In the genomic region with DNA sequence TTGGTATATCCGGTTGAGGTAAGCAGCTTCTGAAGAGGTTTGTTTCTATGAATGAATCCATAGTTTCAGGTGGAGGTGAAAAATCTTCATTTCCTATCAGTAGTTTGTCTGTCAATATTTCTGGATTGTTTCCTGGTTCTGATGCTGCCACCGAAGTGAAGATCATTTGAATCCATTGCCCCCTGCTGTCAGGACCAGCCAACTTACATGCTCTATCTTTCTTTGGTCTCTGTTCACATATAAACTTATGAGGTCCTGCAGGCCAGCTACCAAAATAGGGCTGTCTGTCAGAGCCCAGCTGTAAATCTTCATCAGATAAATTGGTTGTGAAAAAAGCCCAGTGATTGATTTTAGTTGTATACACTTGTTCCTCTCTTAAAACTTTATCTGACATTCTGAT, we compare ENCODE assay signal across 8 cellular contexts. TPM values are rescaled to one million over a fixed set of nuclear protein-coding genes. Genes with fewer than 3 reads are reported as not detected.
DNase-seq lines count a peak whose midpoint lies in the region; ATAC-seq and TF ChIP-seq lines count a peak whose summit lies in the region.

No MANE protein-coding gene starts in this region.

- peaks cover 9% of the 10 kb centered on the region for H3K4me1 Mint-ChIP-seq in stimulated activated naive CD8-positive, alpha-beta T cell treated with anti-CD3 and anti-CD28 coated beads, Interleukin-15, amount 100 ng/mL, for 72 hours

- no peaks in the 10 kb centered on the region for H3K27me3 ChIP-seq in esophagus muscularis mucosa

- H3K27ac ChIP-seq in esophagus muscularis mucosa (replicated peaks in 1 of 4): no peak overlapping the region

- H3K4me3 Mint-ChIP-seq in stimulated activated naive CD8-positive, alpha-beta T cell treated with anti-CD3 and anti-CD28 coated beads, Interleukin-15, amount 100 ng/mL, for 72 hours: no peak overlapping the region

- WGBS in esophagus muscularis mucosa: 56% methylated on average over 2 of the region's 2 CpGs

- peaks cover 0 to 16% (median 12%) of the 10 kb centered on the region in 4 donors for H3K36me3 ChIP-seq in esophagus muscularis mucosa

- H3K4me1 ChIP-seq in esophagus muscularis mucosa: no peaks in the 10 kb centered on the region

- peak; percentile 61 for ATAC-seq in HG03025 (IDR thresholded peaks at IDR 0.05; ENCODE audit: low FRiP score, unreplicated experiment)
- ATAC-seq in stimulated activated naive CD8-positive, alpha-beta T cell treated with anti-CD3 and anti-CD28 coated beads, Interleukin-15, amount 100 ng/mL, for 72 hours: peak; percentile 71
- no peak for ATAC-seq in HG02970 (IDR thresholded peaks at IDR 0.05; ENCODE audit: low FRiP score, unreplicated experiment)

- H3K27ac Mint-ChIP-seq in stimulated activated naive CD8-positive, alpha-beta T cell treated with anti-CD3 and anti-CD28 coated beads, Interleukin-15, amount 100 ng/mL, for 72 hours: no peak overlapping the region

- no peak for TF ChIP-seq EP300 in esophagus muscularis mucosa (IDR thresholded peaks at IDR 0.05)

- peak; percentile 38 for TF ChIP-seq CTCF in AG10803 (conservative IDR thresholded peaks at IDR 0.05; ENCODE audit: low read length)
- TF ChIP-seq CTCF in GM12874 (IDR thresholded peaks at IDR 0.05; ENCODE audit: insufficient read depth, low read depth, low read length): peak; percentile 47; the same call in 1 of the 2 replicates
- TF ChIP-seq CTCF in esophagus muscularis mucosa (IDR thresholded peaks at IDR 0.05): peak in 2 of 3 experiments; percentile 18 to 25

- no peaks in the 10 kb centered on the region for H3K9me3 Mint-ChIP-seq in stimulated activated naive CD8-positive, alpha-beta T cell treated with anti-CD3 and anti-CD28 coated beads, Interleukin-15, amount 100 ng/mL, for 72 hours

- DNase-seq in AG10803 (ENCODE audit: low read depth): peak; percentile 19
- DNase-seq in SK-MEL-5 (ENCODE audit: low read depth, low spot score): peak; percentile 33
- DNase-seq in esophagus muscularis mucosa (ENCODE audit: extremely low spot score): no peak
- DNase-seq in stimulated activated naive CD8-positive, alpha-beta T cell treated with anti-CD3 and anti-CD28 coated beads, Interleukin-15, amount 100 ng/mL, for 72 hours: peak; percentile 9 to 21
- no peak for DNase-seq in GOT3 (lab: John Stamatoyannopoulos, UW)

- H3K4me3 ChIP-seq in AG10803 (ENCODE audit: low read length): no peak overlapping the region
- no peak overlapping the region for H3K4me3 ChIP-seq in esophagus muscularis mucosa

- TF ChIP-seq POLR2A in esophagus muscularis mucosa (IDR thresholded peaks at IDR 0.05; ENCODE audit: low read depth): no peak

- no peaks in the 10 kb centered on the region for H3K9me3 ChIP-seq in esophagus muscularis mucosa

- H3K27me3 Mint-ChIP-seq in stimulated activated naive CD8-positive, alpha-beta T cell treated with anti-CD3 and anti-CD28 coated beads, Interleukin-15, amount 100 ng/mL, for 72 hours: no peaks in the 10 kb centered on the region

- in situ Hi-C loops in SK-MEL-5 (cut with HindIII; ENCODE audit: low pct_unique_long_range_greater_than_20kb, low sequenced_read_pairs): no loop called here

- intact Hi-C loops in esophagus muscularis mucosa (cut with DNase I): no loop called here

RNA-seq across cellular contexts. Expression of gene N4BP2L1, which starts 15.2 kb away (rescaled TPM):
- 0.21 and 0.29 TPM in 2 replicates for total RNA-seq in SK-MEL-5 (2014; rRNA removed; shearing (Covaris generic))
- 0.15 TPM in 1 of 2 replicates, not detected in the other for polyA plus RNA-seq in SK-MEL-5 (2015; cell fraction: cytosol; rRNA removed)
- 1.5 and 2.8 TPM in 2 replicates for polyA plus RNA-seq in SK-MEL-5 (2015; cell fraction: nucleus; rRNA removed)
- total RNA-seq in esophagus muscularis mucosa: 10 to 100 TPM in 3 of 4 donors, 1 to 10 TPM in 1; 9.0 to 19.6 (median 11.6) TPM

Comparison
In these comparisons a context has a peak if more than half of its experiments do, and no peak if none do; other contexts are left out.
1. DNase-seq: peak in AG10803 (single experiment), SK-MEL-5 (single experiment) and stimulated activated naive CD8-positive, alpha-beta T cell treated with anti-CD3 and anti-CD28 coated beads, Interleukin-15, amount 100 ng/mL, for 72 hours (2 of 2); none in esophagus muscularis mucosa (single experiment) and GOT3 (single experiment).
2. Peak in every context shown above with its lines, with median percentiles within 50 percentile points of each other: CTCF ChIP-seq.